ENCODE assay signal across 14 cellular contexts in genomic region chr9:37029776-37030590, GRCh38. TPM values are rescaled to one million over a fixed set of nuclear protein-coding genes. Genes with fewer than 3 reads are reported as not detected.
DNase-seq lines count a peak whose midpoint lies in the region; ATAC-seq and TF ChIP-seq lines count a peak whose summit lies in the region.
"Had no signal": no experiment of that assay in that cellular context is flagged by ENCODE, and none has a peak within 500 bp of the region (broad histone marks: within the 10 kb centered on the region; RNA-seq: fewer than 3 reads in every experiment).

No MANE protein-coding gene starts in this region.

- H3K36me3 Mint-ChIP-seq in MCF 10A (ENCODE audit: insufficient read depth, unreplicated experiment) (no peaks in the 10 kb centered on the region), endodermal cell (ENCODE audit: low read depth) (no peaks in the 10 kb centered on the region)

- no TSS peak for BruUV-seq in mammary epithelial cell (replicated peaks; lab: Mats Ljungman, UMichigan)
- no TSS peak for BruUV-seq in MCF 10A (replicated peaks; lab: Mats Ljungman, UMichigan)

- CTCF ChIA-PET in mammary epithelial cell (lab: Charles Lee; ENCODE audit: low non-redundant PET) = no interaction called here
- CTCF ChIA-PET in MCF 10A (lab: Yijun Ruan, JAX) = no interaction called here

- POLR2A ChIA-PET in MCF 10A (lab: Yijun Ruan, JAX) = no interaction called here

- no peak overlapping the region for H3K9ac ChIP-seq in mammary epithelial cell (ENCODE audit: insufficient read depth, low read length)
- 0 out of 2 replicates have a peak overlapping the region, but pooled peaks have one; percentile 12 for H3K9ac ChIP-seq in HUES64 (ENCODE audit: low read depth, low read length)
- H3K9ac ChIP-seq in endodermal cell (ENCODE audit: extremely low read depth, low read length, poor library complexity, severe bottlenecking) = no peak overlapping the region

- H3K9me3 ChIP-seq in mammary epithelial cell (replicated peaks; ENCODE audit: insufficient read depth, low read length) = no peaks in the 10 kb centered on the region
- H3K9me3 ChIP-seq in HUES64 (ENCODE audit: insufficient read depth, low read depth, low read length) = no peaks in the 10 kb centered on the region
- H3K9me3 ChIP-seq in endodermal cell (ENCODE audit: control insufficient read depth, low read length) = no peaks in the 10 kb centered on the region

- H3K36me3 ChIP-seq in mammary epithelial cell (ENCODE audit: insufficient read depth, low read length) = no peaks in the 10 kb centered on the region
- no peaks in the 10 kb centered on the region for H3K36me3 ChIP-seq in HUES64 (ENCODE audit: insufficient read depth, low read length)
- no peaks in the 10 kb centered on the region for H3K36me3 ChIP-seq in endodermal cell (ENCODE audit: control insufficient read depth, insufficient read depth, low read length)
- H3K36me3 ChIP-seq: esophagus squamous epithelium had no signal

- H3K4me3 Mint-ChIP-seq in MCF 10A (ENCODE audit: unreplicated experiment) (no peak overlapping the region), endodermal cell (peak overlapping the region; percentile 51)

- peaks cover 77% of the 10 kb centered on the region for H3K27me3 ChIP-seq in mammary epithelial cell (ENCODE audit: insufficient read depth, low read length)
- H3K27me3 ChIP-seq in HUES64 (ENCODE audit: insufficient read depth, low read length) = peaks cover 98% of the 10 kb centered on the region
- peaks cover 98% of the 10 kb centered on the region for H3K27me3 ChIP-seq in endodermal cell (ENCODE audit: control insufficient read depth, insufficient read depth, low read length, poor library complexity, severe bottlenecking)

- H3K4me1 Mint-ChIP-seq in MCF 10A (ENCODE audit: insufficient read depth, unreplicated experiment) (peaks cover 10% of the 10 kb centered on the region), endodermal cell (peaks cover 22% of the 10 kb centered on the region)

- H3K27ac ChIP-seq in mammary epithelial cell (ENCODE audit: insufficient read depth, low read depth, low read length) (no peak overlapping the region), HUES64 (ENCODE audit: low read depth, low read length) (no peak overlapping the region), endodermal cell (ENCODE audit: low read depth, low read length) (no peak overlapping the region)
- H3K27ac ChIP-seq: esophagus squamous epithelium had no signal

- TF ChIP-seq CTCF in mammary epithelial cell (conservative IDR thresholded peaks at IDR 0.05 in 1 of 2, IDR thresholded peaks at IDR 0.05 in 1 of 2; ENCODE audit: extremely low read depth in 1 of 2, insufficient read depth in 1 of 2, low read depth in 1 of 2, low read length in 2 of 2) (no peak), MCF 10A (IDR thresholded peaks at IDR 0.05; ENCODE audit: unreplicated experiment) (no peak), endodermal cell (conservative IDR thresholded peaks at IDR 0.05) (no peak)

- H2AFZ ChIP-seq in mammary epithelial cell (ENCODE audit: low read depth, low read length) = peak overlapping the region; percentile 45

- H3K27ac Mint-ChIP-seq in MCF 10A (ENCODE audit: low read depth, unreplicated experiment) = no peak overlapping the region
- no peak overlapping the region for H3K27ac Mint-ChIP-seq in endodermal cell

- in situ Hi-C loops in mammary epithelial cell (cut with MboI; ENCODE audit: low sequenced_read_pairs in 2 of 2) = no loop called here

- DNase-seq in mammary epithelial cell (peak; percentile 46), MCF 10A (ENCODE audit: unreplicated experiment) (no peak), endodermal cell (peak; percentile 68), middle frontal gyrus (ENCODE audit: extremely low spot score, low spot score) (no peak)
- DNase-seq in stimulated activated CD8-positive, alpha-beta memory T cell treated with anti-CD3 and anti-CD28 coated beads, Interleukin-4, amount 100 ng/mL, for 48 hours = peak; percentile 39
- no peak for DNase-seq in activated CD4-positive, CD25-positive, alpha-beta regulatory T cell (lab: John Stamatoyannopoulos, UW)
- DNase-seq: esophagus squamous epithelium, NCI-H1694, PC-3 had no signal

- H3K4me2 ChIP-seq in mammary epithelial cell (ENCODE audit: insufficient read depth, low read depth, low read length) = peak overlapping the region; percentile 65

- H4K20me1 ChIP-seq in mammary epithelial cell (ENCODE audit: insufficient read depth, low read length) = peaks cover 3% of the 10 kb centered on the region

- no peaks in the 10 kb centered on the region for H3K9me3 Mint-ChIP-seq in MCF 10A (ENCODE audit: unreplicated experiment)
- peaks cover 2% of the 10 kb centered on the region for H3K9me3 Mint-ChIP-seq in endodermal cell

- WGBS in mammary epithelial cell (ENCODE audit: low coverage, missing lambda C conversion rate) = 6% methylated on average over 35 of the region's 51 CpGs
- 3% methylated on average over 51 of the region's 51 CpGs for WGBS in HUES64
- WGBS in endodermal cell (ENCODE audit: insufficient coverage in 1 of 2, insufficient read length in 1 of 2), 2 experiments = 5 to 6% methylated on average over 26 to 51 of the region's 51 CpGs

- H3K27me3 Mint-ChIP-seq in MCF 10A (ENCODE audit: insufficient read depth, unreplicated experiment) (peaks cover 36% of the 10 kb centered on the region), endodermal cell (ENCODE audit: insufficient read depth) (peaks cover 99% of the 10 kb centered on the region)

- intact Hi-C loops in mammary epithelial cell (cut with micrococcal nuclease) (loop anchor here (10.0 kb wide), 4 partner anchors 175 to 385 kb away; no protein-coding TSS in a partner anchor), MCF 10A (cut with micrococcal nuclease) (no loop called here)

- dilution Hi-C loops in mammary epithelial cell (cut with HindIII; ENCODE audit: low sequenced_read_pairs) = no loop called here

- H3K4me1 ChIP-seq in mammary epithelial cell (ENCODE audit: insufficient read depth, low read length) (peaks cover 46% of the 10 kb centered on the region), HUES64 (ENCODE audit: insufficient read depth, low read length) (peaks cover 25% of the 10 kb centered on the region), endodermal cell (ENCODE audit: control insufficient read depth, insufficient read depth, low read length) (peaks cover 15% of the 10 kb centered on the region)

- ATAC-seq in HG02798 (IDR thresholded peaks at IDR 0.05; ENCODE audit: poor library complexity, unreplicated experiment) = no peak
- ATAC-seq: activated CD4-positive, CD25-positive, alpha-beta regulatory T cell treated with anti-CD3 and anti-CD28 coated beads, Interleukin-2, amount 50 U/mL, for 24 hours; PC-3 had no signal

- H3K4me3 ChIP-seq in mammary epithelial cell (replicated peaks in 1 of 3; ENCODE audit: insufficient read depth in 1 of 3, low read depth in 2 of 3, low read length in 3 of 3) = peak overlapping the region in 2 of 3 experiments; percentile 2 to 10
- H3K4me3 ChIP-seq in HUES64 (ENCODE audit: low read length) = peak overlapping the region; percentile 49
- H3K4me3 ChIP-seq in endodermal cell (ENCODE audit: low read length) = peak overlapping the region; percentile 39

- no peaks in the 10 kb centered on the region for H3K79me2 ChIP-seq in mammary epithelial cell (ENCODE audit: insufficient read depth, low read length)

RNA-seq across cellular contexts. Expression of gene PAX5, which starts 4.1 kb away (rescaled TPM):
- total RNA-seq in mammary epithelial cell (not detected), MCF 10A (2022) (not detected in 2 replicates), endodermal cell (under 1 TPM in 1 of 2 donors, not detected in 1; 0.15 TPM)
- not detected for polyA plus RNA-seq in mammary epithelial cell
- not detected for polyA minus RNA-seq in mammary epithelial cell
- 1.6 TPM for polyA plus RNA-seq in HUES64 (2013, experiment 1 of 2)
- 3.3 TPM for polyA plus RNA-seq in HUES64 (2013, experiment 2 of 2)
- 0.75 TPM for polyA plus RNA-seq in endodermal cell (2013, experiment 1 of 2)
- 1.6 TPM for polyA plus RNA-seq in endodermal cell (2013, experiment 2 of 2)
- total RNA-seq: H4, PC-3, skeletal muscle tissue had no signal

Comparison
In these comparisons a context has a peak if more than half of its experiments do, and no peak if none do; other contexts are left out.
1. DNase-seq: peak in mammary epithelial cell (single experiment), endodermal cell (single experiment) and stimulated activated CD8-positive, alpha-beta memory T cell treated with anti-CD3 and anti-CD28 coated beads, Interleukin-4, amount 100 ng/mL, for 48 hours (single experiment); none in MCF 10A (single experiment), middle frontal gyrus (single experiment) and activated CD4-positive, CD25-positive, alpha-beta regulatory T cell (0 of 4).
2. Peak in every context shown above with its lines, with median percentiles within 50 percentile points of each other: H3K4me3 ChIP-seq.